In genomic region chr5:10440367-10440990, GRCh38 we compare ENCODE assay signal across 12 cellular contexts. TPM values are rescaled to one million over a fixed set of nuclear protein-coding genes. Genes with fewer than 3 reads are reported as not detected.
DNase-seq lines count a peak whose midpoint lies in the region; ATAC-seq, FAIRE-seq and TF ChIP-seq lines count a peak whose summit lies in the region.
"Had no signal": no experiment of that assay in that cellular context is flagged by ENCODE, and none has a peak within 500 bp of the region (broad histone marks: within the 10 kb centered on the region; RNA-seq: fewer than 3 reads in every experiment).

No MANE protein-coding gene starts in this region.

- CTCF ChIA-PET in activated B cell treated with CpG ODN at 0.5 μM for 24 hours (lab: Charles Lee), result no interaction called here

- peaks cover 15% of the 10 kb centered on the region for H3K27me3 ChIP-seq in iPS-15b (ENCODE audit: control insufficient read depth, insufficient read depth, low read length)
- H3K27me3 ChIP-seq in smooth muscle cell (ENCODE audit: low read depth), result no peaks in the 10 kb centered on the region
- H3K27me3 ChIP-seq in small intestine (ENCODE audit: control insufficient read depth in 2 of 2, insufficient read depth in 2 of 2, low read length in 2 of 2), result no peaks in the 10 kb centered on the region

- TF ChIP-seq CTCF in activated B cell treated with CpG ODN at 0.5 μM for 24 hours (IDR thresholded peaks at IDR 0.05) (no peak), smooth muscle cell (IDR thresholded peaks at IDR 0.05; ENCODE audit: borderline replicate concordance, insufficient read depth, poor library complexity, severe bottlenecking) (no peak)

- POLR2A ChIA-PET in activated B cell treated with CpG ODN at 0.5 μM for 24 hours (lab: Charles Lee), result interaction anchor here (1.0 kb wide), 1 partner anchor 187 kb away, joined by 3 read pairs; no protein-coding TSS in a partner anchor

- peaks cover 20% of the 10 kb centered on the region for H3F3A ChIP-seq in smooth muscle cell (ENCODE audit: low read depth)

- intact Hi-C loops in activated CD4-positive, alpha-beta T cell treated with anti-CD3 and anti-CD28 coated beads, Interleukin-2, amount 10 ng/mL, durations not matched to agents 24 days and 14 days (cut with micrococcal nuclease), result loop anchor here (5.0 kb wide), 3 partner anchors 137 to 322 kb away; partner anchors contain the start of gene DAP
- intact Hi-C loops in activated B cell treated with CpG ODN at 0.5 μM for 24 hours (cut with micrococcal nuclease), result loop anchor here (2.0 kb wide), 2 partner anchors 16 to 88 kb away; partner anchors contain the start of gene MARCHF6

- peaks cover 24% of the 10 kb centered on the region for H3K4me1 Mint-ChIP-seq in activated CD4-positive, alpha-beta T cell treated with anti-CD3 and anti-CD28 coated beads, Interleukin-2, amount 10 ng/mL, durations not matched to agents 24 days and 14 days
- peaks cover 31% of the 10 kb centered on the region for H3K4me1 Mint-ChIP-seq in activated B cell treated with CpG ODN at 0.5 μM for 24 hours

- peaks cover 8% of the 10 kb centered on the region for H3K9me3 Mint-ChIP-seq in activated CD4-positive, alpha-beta T cell treated with anti-CD3 and anti-CD28 coated beads, Interleukin-2, amount 10 ng/mL, durations not matched to agents 24 days and 14 days
- H3K9me3 Mint-ChIP-seq in activated B cell treated with CpG ODN at 0.5 μM for 24 hours, result no peaks in the 10 kb centered on the region

- no peak for DNase-seq in activated CD4-positive, alpha-beta T cell treated with anti-CD3 and anti-CD28 coated beads, Interleukin-2, amount 10 ng/mL, durations not matched to agents 24 days and 14 days
- DNase-seq in activated CD4-positive, alpha-beta T cell treated with anti-CD3 and anti-CD28 coated beads, Interleukin-2, amount 50 U/mL, for 4 hours, result no peak
- DNase-seq in activated B cell treated with CpG ODN at 0.5 μM for 24 hours (no peak), smooth muscle cell (lab: John Stamatoyannopoulos, UW; ENCODE audit: unreplicated experiment) (no peak), small intestine (no peak), GM03348 (ENCODE audit: low spot score) (no peak)
- DNase-seq: left ventricle myocardium superior; NCI-H1930; stimulated activated CD4-positive, alpha-beta T cell treated with anti-CD3 and anti-CD28 coated beads, Interleukin-1b, Interleukin-23, amount 100 ng/mL, for 48 hours had no signal

- no peaks in the 10 kb centered on the region for H3K9me3 ChIP-seq in iPS-15b (ENCODE audit: control insufficient read depth, insufficient read depth, low read length)
- no peaks in the 10 kb centered on the region for H3K9me3 ChIP-seq in smooth muscle cell (replicated peaks; ENCODE audit: low read depth)
- no peaks in the 10 kb centered on the region for H3K9me3 ChIP-seq in small intestine (ENCODE audit: control insufficient read depth, low read depth)

- H3K27ac Mint-ChIP-seq in activated CD4-positive, alpha-beta T cell treated with anti-CD3 and anti-CD28 coated beads, Interleukin-2, amount 10 ng/mL, durations not matched to agents 24 days and 14 days, result no peak overlapping the region
- H3K27ac Mint-ChIP-seq in activated B cell treated with CpG ODN at 0.5 μM for 24 hours, result no peak overlapping the region

- FAIRE-seq in small intestine (lab: Jason Lieb, UNC), result no peak
- FAIRE-seq: endometrium had no signal

- 88% methylated on average over 16 of the region's 16 CpGs for WGBS in smooth muscle cell (ENCODE audit: low lambda C conversion rate)
- 38 to 62% (median 52%) methylated on average over 16 of the region's 16 CpGs for WGBS in small intestine, 3 donors

- no peak overlapping the region for H2AFZ ChIP-seq in smooth muscle cell (ENCODE audit: low read depth)

- peaks cover 12% of the 10 kb centered on the region for H4K20me1 ChIP-seq in smooth muscle cell (ENCODE audit: low read depth)

- peaks cover 27% of the 10 kb centered on the region for H3K36me3 Mint-ChIP-seq in activated CD4-positive, alpha-beta T cell treated with anti-CD3 and anti-CD28 coated beads, Interleukin-2, amount 10 ng/mL, durations not matched to agents 24 days and 14 days (ENCODE audit: low read depth)
- H3K36me3 Mint-ChIP-seq in activated B cell treated with CpG ODN at 0.5 μM for 24 hours (ENCODE audit: low read depth), result peaks cover 10% of the 10 kb centered on the region

- H3K4me3 ChIP-seq in iPS-15b (ENCODE audit: low read depth, low read length) (peak overlapping the region; percentile 78), smooth muscle cell (peak overlapping the region; percentile 67), small intestine (ENCODE audit: low read depth in 1 of 2, low read length in 2 of 2) (no peak overlapping the region)

- peaks cover 7% of the 10 kb centered on the region for H3K27me3 Mint-ChIP-seq in activated CD4-positive, alpha-beta T cell treated with anti-CD3 and anti-CD28 coated beads, Interleukin-2, amount 10 ng/mL, durations not matched to agents 24 days and 14 days
- peaks cover 3% of the 10 kb centered on the region for H3K27me3 Mint-ChIP-seq in activated B cell treated with CpG ODN at 0.5 μM for 24 hours

- no peak overlapping the region for H3K27ac ChIP-seq in smooth muscle cell (ENCODE audit: low read depth)
- no peak overlapping the region for H3K27ac ChIP-seq in small intestine (ENCODE audit: low read depth in 1 of 2, low read length in 1 of 2)

- H3K79me2 ChIP-seq in smooth muscle cell (ENCODE audit: low read depth), result no peaks in the 10 kb centered on the region

- H3K36me3 ChIP-seq in iPS-15b (ENCODE audit: control insufficient read depth, insufficient read depth, low read length) (no peaks in the 10 kb centered on the region), smooth muscle cell (ENCODE audit: low read depth) (peaks cover 12% of the 10 kb centered on the region), small intestine (ENCODE audit: control insufficient read depth in 2 of 2, insufficient read depth in 2 of 2, low read length in 2 of 2) (peaks cover 0 to 2% of the 10 kb centered on the region in 2 donors)

- no peaks in the 10 kb centered on the region for H3K4me1 ChIP-seq in iPS-15b (ENCODE audit: control insufficient read depth, insufficient read depth, low read length)
- H3K4me1 ChIP-seq in smooth muscle cell (ENCODE audit: low read depth), result no peaks in the 10 kb centered on the region
- peaks cover 2 to 4% of the 10 kb centered on the region in 2 donors for H3K4me1 ChIP-seq in small intestine (ENCODE audit: control insufficient read depth in 2 of 2, insufficient read depth in 1 of 2, low read depth in 1 of 2, low read length in 1 of 2)

- peak overlapping the region; percentile 30 for H3K4me3 Mint-ChIP-seq in activated CD4-positive, alpha-beta T cell treated with anti-CD3 and anti-CD28 coated beads, Interleukin-2, amount 10 ng/mL, durations not matched to agents 24 days and 14 days
- peak overlapping the region; percentile 88 for H3K4me3 Mint-ChIP-seq in activated B cell treated with CpG ODN at 0.5 μM for 24 hours

- peak overlapping the region; percentile 89 for H3K4me2 ChIP-seq in smooth muscle cell

- no peak for ATAC-seq in activated B cell treated with CpG ODN at 0.5 μM for 24 hours (ENCODE audit: low read depth)
- ATAC-seq in GM19328 (IDR thresholded peaks at IDR 0.05; ENCODE audit: unreplicated experiment), result no peak

- H3K9ac ChIP-seq in iPS-15b (ENCODE audit: low read depth, low read length) (no peak overlapping the region), smooth muscle cell (ENCODE audit: low read depth) (no peak overlapping the region)

RNA-seq across cellular contexts. Expression of gene ROPN1L, which starts 1.2 kb away (rescaled TPM):
- total RNA-seq in activated CD4-positive, alpha-beta T cell treated with anti-CD3 and anti-CD28 coated beads, Interleukin-2, amount 10 ng/mL, durations not matched to agents 24 days and 14 days, result not detected in 2 replicates
- 0.49 TPM in 1 of 2 replicates, not detected in the other for total RNA-seq in activated B cell treated with CpG ODN at 0.5 μM for 24 hours
- total RNA-seq in smooth muscle cell, result 0.63 and 3.0 TPM in 2 replicates
- 0.78 TPM in 1 of 2 replicates, not detected in the other for polyA plus RNA-seq in smooth muscle cell
- polyA plus RNA-seq in small intestine, result under 1 TPM in 1 of 3 donors, not detected in 2; 0.76 TPM

Comparison
In these comparisons a context has a peak if more than half of its experiments do, and no peak if none do; other contexts are left out.
1. H3K4me3 ChIP-seq: peak in iPS-15b (single experiment) and smooth muscle cell (single experiment); none in small intestine (0 of 2).